In the genomic region with DNA sequence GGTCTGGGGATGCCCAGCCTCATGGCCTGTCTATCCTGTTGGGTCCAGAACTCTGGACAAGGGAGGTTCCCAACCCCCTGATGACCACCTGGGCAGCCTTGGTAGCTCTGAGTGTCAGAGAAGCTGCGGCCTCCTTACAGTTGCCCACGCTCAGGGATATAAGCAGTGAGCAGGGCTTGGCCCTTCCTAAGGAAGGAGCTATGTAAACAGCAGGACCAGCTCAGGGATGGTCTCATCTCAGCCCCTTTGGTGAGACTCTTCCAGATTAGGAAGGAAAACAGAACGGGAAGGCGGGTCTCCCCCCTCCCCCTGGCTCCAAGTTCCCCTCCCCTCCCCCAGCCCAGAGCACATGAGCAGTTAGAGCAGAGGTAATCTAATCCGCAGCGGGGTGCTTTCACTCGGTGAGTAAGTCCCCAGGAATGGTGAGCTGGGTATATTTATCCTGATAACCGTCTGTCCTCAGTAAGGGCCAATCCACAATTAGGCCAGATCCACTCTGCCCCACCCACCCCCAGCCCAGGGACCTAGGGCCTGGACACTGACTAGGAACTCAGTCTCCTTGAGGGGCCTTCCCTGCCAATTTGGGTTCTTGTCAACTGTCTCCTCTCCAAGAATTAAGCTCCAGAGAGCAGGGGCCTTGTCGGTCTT, we compare ENCODE assay signal across 8 cellular contexts. TPM values are rescaled to one million over a fixed set of nuclear protein-coding genes. Genes with fewer than 3 reads are reported as not detected.
DNase-seq lines count a peak whose midpoint lies in the region; TF ChIP-seq lines count a peak whose summit lies in the region.

No MANE protein-coding gene starts in this region.

- TF ChIP-seq CTCF in uterus (IDR thresholded peaks at IDR 0.05), result no peak

- no peaks in the 10 kb centered on the region for H3K27me3 ChIP-seq in duodenal mucosa (ENCODE audit: control insufficient read depth in 1 of 2, insufficient read depth in 2 of 2, low read length in 2 of 2)
- no peaks in the 10 kb centered on the region for H3K27me3 ChIP-seq in mesenchymal stem cell (ENCODE audit: control insufficient read depth in 1 of 2, insufficient read depth in 1 of 2, low read length in 2 of 2)
- no peaks in the 10 kb centered on the region for H3K27me3 ChIP-seq in uterus

- TF ChIP-seq POLR2A in uterus (IDR thresholded peaks at IDR 0.05), result no peak

- H3K4ac ChIP-seq in mesenchymal stem cell (ENCODE audit: low read depth in 1 of 2, low read length in 2 of 2), result peak overlapping the region; percentile 99

- no peaks in the 10 kb centered on the region for H3K9me3 ChIP-seq in duodenal mucosa (ENCODE audit: control insufficient read depth in 1 of 2, low read length in 2 of 2)
- no peaks in the 10 kb centered on the region for H3K9me3 ChIP-seq in mesenchymal stem cell (ENCODE audit: control insufficient read depth, low read length)
- no peaks in the 10 kb centered on the region for H3K9me3 ChIP-seq in uterus

- peaks cover 6% of the 10 kb centered on the region for H3K79me1 ChIP-seq in mesenchymal stem cell (replicated peaks; ENCODE audit: low read length, poor library complexity, severe bottlenecking)

- peak overlapping the region; percentile 99 for H2BK120ac ChIP-seq in mesenchymal stem cell (ENCODE audit: low read depth, low read length)

- H4K91ac ChIP-seq in mesenchymal stem cell (ENCODE audit: low read length), result peak overlapping the region; percentile 100

- peaks cover 89 to 98% of the 10 kb centered on the region in 2 donors for H3K4me1 ChIP-seq in duodenal mucosa (ENCODE audit: control insufficient read depth in 1 of 2, insufficient read depth in 2 of 2, low read length in 2 of 2)
- H3K4me1 ChIP-seq in mesenchymal stem cell (ENCODE audit: control insufficient read depth, insufficient read depth, low read depth, low read length), result peaks cover 77% of the 10 kb centered on the region
- peaks cover 49 to 50% of the 10 kb centered on the region in 2 donors for H3K4me1 ChIP-seq in uterus

- H2AFZ ChIP-seq in mesenchymal stem cell (ENCODE audit: low read depth, low read length), result no peak overlapping the region

- H3K4me3 ChIP-seq in duodenal mucosa (ENCODE audit: low read depth in 1 of 2, low read length in 2 of 2) (peak overlapping the region; percentile 40 to 45), mesenchymal stem cell (ENCODE audit: insufficient read depth in 1 of 2, low read depth in 1 of 2, low read length in 2 of 2) (peak overlapping the region in 1 of 2 experiments; percentile 59), uterus (no peak overlapping the region)

- peak overlapping the region in 1 of 2 experiments; percentile 62 for H3K23ac ChIP-seq in mesenchymal stem cell (ENCODE audit: low read length in 2 of 2)

- DNase-seq in DMS153 treated with DMSO at 0.1 percent for 48 hours (lab: John Stamatoyannopoulos, UW; ENCODE audit: unreplicated experiment), result peak; percentile 6
- no peak for DNase-seq in DMS153 (lab: John Stamatoyannopoulos, UW)
- DNase-seq in mesenchymal stem cell, result peak; percentile 96
- DNase-seq in uterus, result peak; percentile 79 to 88
- DNase-seq in central memory CD4-positive, alpha-beta T cell, result no peak
- no peak for DNase-seq in germinal center (ENCODE audit: low spot score)

- H2BK5ac ChIP-seq in mesenchymal stem cell (ENCODE audit: low read depth, low read length, poor library complexity, severe bottlenecking), result peak overlapping the region; percentile 98

- H3K36me3 ChIP-seq in duodenal mucosa (ENCODE audit: control insufficient read depth in 1 of 2, insufficient read depth in 2 of 2, low read length in 2 of 2) (no peaks in the 10 kb centered on the region), mesenchymal stem cell (ENCODE audit: control insufficient read depth in 1 of 2, insufficient read depth in 2 of 2, low read depth in 1 of 2, low read length in 2 of 2) (peaks cover 12 to 14% of the 10 kb centered on the region in 2 experiments), uterus (no peaks in the 10 kb centered on the region)

- H2AK5ac ChIP-seq in mesenchymal stem cell (ENCODE audit: low read length, severe bottlenecking), result peak overlapping the region; percentile 100

- peak overlapping the region; percentile 52 to 56 for H3K9ac ChIP-seq in duodenal mucosa (ENCODE audit: low read depth in 1 of 2, low read length in 2 of 2)
- peak overlapping the region; percentile 89 for H3K9ac ChIP-seq in mesenchymal stem cell (ENCODE audit: low read length)

- intact Hi-C loops in uterus (cut with DNase I; ENCODE audit: low total_unique reads), result no loop called here

- H2BK15ac ChIP-seq in mesenchymal stem cell (ENCODE audit: low read depth, poor library complexity, severe bottlenecking), result peak overlapping the region; percentile 85

- 0% methylated on average over 7 of the region's 9 CpGs for WGBS in mesenchymal stem cell

- peak overlapping the region; percentile 89 for H3K27ac ChIP-seq in duodenal mucosa (ENCODE audit: low read depth, low read length)
- H3K27ac ChIP-seq in mesenchymal stem cell (ENCODE audit: low read length, poor library complexity, severe bottlenecking), result peak overlapping the region; percentile 99
- H3K27ac ChIP-seq in uterus, result peak overlapping the region; percentile 93 to 97

- H2BK12ac ChIP-seq in mesenchymal stem cell (ENCODE audit: low read length in 2 of 2), result peak overlapping the region; percentile 95 to 100

- H4K8ac ChIP-seq in mesenchymal stem cell (ENCODE audit: low read length), result peak overlapping the region; percentile 98

- H3K14ac ChIP-seq in mesenchymal stem cell (ENCODE audit: low read length in 2 of 2), result peak overlapping the region in 1 of 2 experiments; percentile 90

- peak overlapping the region; percentile 37 for H3K4me2 ChIP-seq in mesenchymal stem cell (ENCODE audit: low read length, poor library complexity, severe bottlenecking)

- H3K18ac ChIP-seq in mesenchymal stem cell (ENCODE audit: low read depth in 1 of 2, low read length in 2 of 2), result peak overlapping the region; percentile 97 to 100

TF ChIP-seq in PFSK-1, 5 proteins besides CTCF, POLR2A, EP300 and RAD21:
- TF ChIP-seq SIN3A (IDR thresholded peaks at IDR 0.05; ENCODE audit: borderline replicate concordance, insufficient read depth, low read length), result peak; percentile 39; the same call in 1 of the 2 replicates
- TF ChIP-seq POLR2AphosphoS5 (IDR thresholded peaks at IDR 0.05; ENCODE audit: low read depth, low read length), result no peak

RNA-seq across cellular contexts. Expression of a gene that starts 29.5 kb away (rescaled TPM):
- polyA plus RNA-seq in PFSK-1 (2012; ENCODE audit: insufficient read length, low read depth), result 6,986 TPM
- 3,349 TPM for polyA plus RNA-seq in mesenchymal stem cell (2013, experiment 1 of 2)
- 3,313 TPM for polyA plus RNA-seq in mesenchymal stem cell (2013, experiment 2 of 2)
- 1,000 to 10,000 TPM; 1,775 to 3,691 (median 3,260) TPM for total RNA-seq in uterus

RNA-seq across cellular contexts. Expression of a gene that starts 35.1 kb away (rescaled TPM):
- 59.7 TPM for polyA plus RNA-seq in PFSK-1 (2012; ENCODE audit: insufficient read length, low read depth)
- polyA plus RNA-seq in mesenchymal stem cell (2013, experiment 1 of 2), result 90.4 TPM
- 88.1 TPM for polyA plus RNA-seq in mesenchymal stem cell (2013, experiment 2 of 2)
- 100 to 1,000 TPM in 1 of 4 donors, 10 to 100 TPM in 3; 29.6 to 211 (median 41.2) TPM for total RNA-seq in uterus

RNA-seq across cellular contexts. Expression of a gene that starts 35.9 kb away (rescaled TPM):
- polyA plus RNA-seq in PFSK-1 (2012; ENCODE audit: insufficient read length, low read depth), result 67.6 TPM
- 19.7 TPM for polyA plus RNA-seq in mesenchymal stem cell (2013, experiment 1 of 2)
- 17.3 TPM for polyA plus RNA-seq in mesenchymal stem cell (2013, experiment 2 of 2)
- 100 to 1,000 TPM in 1 of 4 donors, 10 to 100 TPM in 3; 50.5 to 106 (median 64.3) TPM for total RNA-seq in uterus

Comparison
In these comparisons a context has a peak if more than half of its experiments do, and no peak if none do; other contexts are left out.
1. DNase-seq: peak in DMS153 treated with DMSO at 0.1 percent for 48 hours (single experiment), mesenchymal stem cell (single experiment) and uterus (2 of 2); none in DMS153 (single experiment), central memory CD4-positive, alpha-beta T cell (single experiment) and germinal center (single experiment).
2. H3K4me3 ChIP-seq: peak in duodenal mucosa (2 of 2); none in uterus (0 of 2).
3. Peak in every context shown above with its lines, with median percentiles within 50 percentile points of each other: H3K27ac ChIP-seq.